9 cellular contexts compared by ENCODE assay signal in the genomic region with DNA sequence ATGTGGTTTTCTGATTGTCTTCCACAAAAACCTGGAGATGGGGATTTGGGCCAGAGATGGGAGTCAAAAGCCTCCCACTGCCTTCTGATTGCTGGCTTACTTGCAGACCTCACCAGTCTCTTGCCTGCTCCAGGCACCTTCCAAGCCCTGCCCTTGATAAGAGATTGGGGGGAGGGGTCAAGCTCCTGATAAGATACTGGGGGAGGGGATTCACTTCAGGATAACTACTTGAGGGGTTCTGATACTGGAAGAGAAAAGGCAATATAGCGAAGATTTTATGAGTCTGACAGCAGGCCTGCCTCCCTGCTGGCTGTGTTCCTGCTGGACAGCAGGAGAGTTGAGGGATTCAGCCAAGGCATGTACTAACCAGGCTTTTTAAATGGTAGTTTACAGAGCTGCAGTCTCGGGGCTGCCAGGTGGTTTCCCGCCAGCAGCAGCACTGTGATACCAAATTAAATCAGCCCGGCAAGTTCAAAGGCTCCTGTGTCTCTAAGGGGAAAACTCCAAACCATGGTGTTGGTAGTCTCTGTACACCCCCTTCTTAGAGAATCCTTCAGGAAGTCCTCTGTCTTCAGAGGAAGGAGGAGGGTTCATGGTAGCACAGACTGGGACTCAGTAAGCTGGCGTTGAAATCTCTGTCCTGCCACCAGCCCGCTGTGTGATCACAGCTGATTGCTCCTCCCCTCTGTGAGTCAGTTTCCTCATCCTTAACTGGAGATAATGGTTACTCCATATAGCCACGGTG. TPM values are rescaled to one million over a fixed set of nuclear protein-coding genes. Genes with fewer than 3 reads are reported as not detected.
DNase-seq lines count a peak whose midpoint lies in the region; ATAC-seq and TF ChIP-seq lines count a peak whose summit lies in the region.
"Had no signal": no experiment of that assay in that cellular context is flagged by ENCODE, and none has a peak within 500 bp of the region (broad histone marks: within the 10 kb centered on the region; RNA-seq: fewer than 3 reads in every experiment).

No MANE protein-coding gene starts in this region.

- TF ChIP-seq CTCF in MCF 10A (IDR thresholded peaks at IDR 0.05; ENCODE audit: unreplicated experiment) (no peak), left lung (IDR thresholded peaks at IDR 0.05) (no peak), thyroid gland (IDR thresholded peaks at IDR 0.05) (no peak)

- TF ChIP-seq POLR2A in thyroid gland (IDR thresholded peaks at IDR 0.05), result no peak

- H3K27ac Mint-ChIP-seq in activated CD4-positive, alpha-beta T cell treated with anti-CD3 and anti-CD28 coated beads for 36 hours, result peak overlapping the region; percentile 47
- no peak overlapping the region for H3K27ac Mint-ChIP-seq in MCF 10A (ENCODE audit: low read depth, unreplicated experiment)
- H3K27ac Mint-ChIP-seq: B cell had no signal

- H3K36me3 ChIP-seq in left lung (no peaks in the 10 kb centered on the region), thyroid gland (no peaks in the 10 kb centered on the region)

- H3K4me1 ChIP-seq in left lung (no peaks in the 10 kb centered on the region), thyroid gland (peaks cover 0 to 5% of the 10 kb centered on the region in 2 donors)

- H3K27me3 Mint-ChIP-seq in activated CD4-positive, alpha-beta T cell treated with anti-CD3 and anti-CD28 coated beads for 36 hours, result no peaks in the 10 kb centered on the region
- H3K27me3 Mint-ChIP-seq in MCF 10A (ENCODE audit: insufficient read depth, unreplicated experiment), result no peaks in the 10 kb centered on the region
- H3K27me3 Mint-ChIP-seq: B cell had no signal

- no TSS peak for BruUV-seq in MCF 10A (replicated peaks; lab: Mats Ljungman, UMichigan)

- peak; percentile 38 for DNase-seq in activated CD4-positive, alpha-beta T cell treated with anti-CD3 and anti-CD28 coated beads for 36 hours
- no peak for DNase-seq in activated CD4-positive, alpha-beta T cell treated with anti-CD3 and anti-CD28 coated beads, Interleukin-2, amount 50 U/mL, for 4 hours
- DNase-seq in NCI-H2196 treated with DMSO at 0.1 percent for 48 hours (lab: John Stamatoyannopoulos, UW; ENCODE audit: unreplicated experiment), result peak; percentile 35
- DNase-seq in MCF 10A (ENCODE audit: unreplicated experiment), result peak; percentile 53
- peak in 1 of 2 donors; percentile 32 for DNase-seq in left lung
- peak; percentile 11 to 41 for DNase-seq in thyroid gland

- no peak overlapping the region for H3K4me3 ChIP-seq in left lung
- H3K4me3 ChIP-seq in thyroid gland (replicated peaks in 1 of 3), result no peak overlapping the region

- CTCF ChIA-PET in activated CD4-positive, alpha-beta T cell treated with anti-CD3 and anti-CD28 coated beads for 36 hours (lab: Charles Lee), result interaction anchor here (0.6 kb wide), 1 partner anchor 153 kb away, joined by 3 read pairs; no protein-coding TSS in a partner anchor
- CTCF ChIA-PET in MCF 10A (lab: Yijun Ruan, JAX), result no interaction called here

- H3K9me3 ChIP-seq in left lung (no peaks in the 10 kb centered on the region), thyroid gland (no peaks in the 10 kb centered on the region)

- H3K36me3 Mint-ChIP-seq in activated CD4-positive, alpha-beta T cell treated with anti-CD3 and anti-CD28 coated beads for 36 hours (ENCODE audit: low read depth), result no peaks in the 10 kb centered on the region
- H3K36me3 Mint-ChIP-seq in MCF 10A (ENCODE audit: insufficient read depth, unreplicated experiment), result no peaks in the 10 kb centered on the region

- WGBS in thyroid gland, 2 donors, result 46 to 66% methylated on average over 5 to 7 of the region's 7 CpGs

- no peak overlapping the region for H3K4me3 Mint-ChIP-seq in activated CD4-positive, alpha-beta T cell treated with anti-CD3 and anti-CD28 coated beads for 36 hours
- H3K4me3 Mint-ChIP-seq in MCF 10A (ENCODE audit: unreplicated experiment), result no peak overlapping the region
- H3K4me3 Mint-ChIP-seq: B cell had no signal

- intact Hi-C loops in activated CD4-positive, alpha-beta T cell treated with anti-CD3 and anti-CD28 coated beads for 36 hours (cut with DNase I, micrococcal nuclease), result no loop called here
- intact Hi-C loops in MCF 10A (cut with micrococcal nuclease), result no loop called here
- intact Hi-C loops in left lung (cut with DNase I), result no loop called here
- intact Hi-C loops in thyroid gland (cut with DNase I), result no loop called here

- no peaks in the 10 kb centered on the region for H3K27me3 ChIP-seq in left lung
- no peaks in the 10 kb centered on the region for H3K27me3 ChIP-seq in thyroid gland

- peaks cover 10% of the 10 kb centered on the region for H3K4me1 Mint-ChIP-seq in activated CD4-positive, alpha-beta T cell treated with anti-CD3 and anti-CD28 coated beads for 36 hours
- H3K4me1 Mint-ChIP-seq in MCF 10A (ENCODE audit: insufficient read depth, unreplicated experiment), result no peaks in the 10 kb centered on the region
- H3K4me1 Mint-ChIP-seq: B cell had no signal

- no peaks in the 10 kb centered on the region for H3K9me3 Mint-ChIP-seq in activated CD4-positive, alpha-beta T cell treated with anti-CD3 and anti-CD28 coated beads for 36 hours (ENCODE audit: low read depth)
- H3K9me3 Mint-ChIP-seq in MCF 10A (ENCODE audit: unreplicated experiment), result no peaks in the 10 kb centered on the region

- ATAC-seq in activated CD4-positive, alpha-beta T cell treated with anti-CD3 and anti-CD28 coated beads for 36 hours, result peak; percentile 95
- ATAC-seq in left lung (peak; percentile 82), GM18498 (IDR thresholded peaks at IDR 0.05; ENCODE audit: unreplicated experiment) (no peak), GM21786 (IDR thresholded peaks at IDR 0.05; ENCODE audit: unreplicated experiment) (no peak)

- POLR2A ChIA-PET in activated CD4-positive, alpha-beta T cell treated with anti-CD3 and anti-CD28 coated beads for 36 hours (lab: Charles Lee), result interaction anchor here (1.0 kb wide), 1 partner anchor 10 kb away, joined by 4 read pairs; no protein-coding TSS in a partner anchor
- POLR2A ChIA-PET in MCF 10A (lab: Yijun Ruan, JAX), result no interaction called here

- H3K27ac ChIP-seq in left lung (no peak overlapping the region), thyroid gland (peak overlapping the region in 1 of 3 donors; percentile 15)

RNA-seq across cellular contexts. Expression of a gene that starts 58.3 kb away (rescaled TPM):
- total RNA-seq in activated CD4-positive, alpha-beta T cell treated with anti-CD3 and anti-CD28 coated beads for 36 hours, result 1 to 10 TPM; 1.5 to 2.0 TPM
- total RNA-seq in MCF 10A (2022) (2.2 and 3.6 TPM in 2 replicates), left lung (1 to 10 TPM; 2.0 to 2.4 TPM), thyroid gland (10 to 100 TPM in 2 of 4 donors, 1 to 10 TPM in 2; 4.7 to 17.9 (median 11.3) TPM)

RNA-seq across cellular contexts. Expression of a gene that starts 58.8 kb away (rescaled TPM):
- total RNA-seq in activated CD4-positive, alpha-beta T cell treated with anti-CD3 and anti-CD28 coated beads for 36 hours, result 100 to 1,000 TPM; 231 to 382 TPM
- total RNA-seq in MCF 10A (2022) (221 and 265 TPM in 2 replicates), left lung (100 to 1,000 TPM; 203 to 234 TPM), thyroid gland (100 to 1,000 TPM; 155 to 273 (median 184) TPM)

Comparison
In these comparisons a context has a peak if more than half of its experiments do, and no peak if none do; other contexts are left out.
1. DNase-seq: peak in activated CD4-positive, alpha-beta T cell treated with anti-CD3 and anti-CD28 coated beads for 36 hours (single experiment), NCI-H2196 treated with DMSO at 0.1 percent for 48 hours (single experiment), MCF 10A (single experiment) and thyroid gland (2 of 2); none in activated CD4-positive, alpha-beta T cell treated with anti-CD3 and anti-CD28 coated beads, Interleukin-2, amount 50 U/mL, for 4 hours (0 of 2).
2. ATAC-seq: peak in activated CD4-positive, alpha-beta T cell treated with anti-CD3 and anti-CD28 coated beads for 36 hours (single experiment) and left lung (single experiment); none in GM18498 (single experiment) and GM21786 (single experiment).